In genomic region chr7:156055206-156055822, GRCh38 we compare ENCODE assay signal across 25 cellular contexts.
"Had no signal": no experiment of that assay in that cellular context is flagged by ENCODE, and none has a peak within 500 bp of the region (broad histone marks: within the 10 kb centered on the region; RNA-seq: fewer than 3 reads in every experiment).

No MANE protein-coding gene starts in this region.

- H3K4me3 Mint-ChIP-seq: activated CD4-positive, alpha-beta T cell treated with anti-CD3 and anti-CD28 coated beads, Interleukin-2, amount 10 ng/mL, durations not matched to agents 7 days and 5 days; activated CD8-positive, alpha-beta memory T cell treated with anti-CD3 and anti-CD28 coated beads, Interleukin-2, amount 10 ng/mL, durations not matched to agents 7 days and 5 days; activated CD8-positive, alpha-beta T cell treated with anti-CD3 and anti-CD28 coated beads for 36 hours; brain; natural killer cell; stimulated activated effector memory CD8-positive, alpha-beta T cell treated with anti-CD3 and anti-CD28 coated beads, Interleukin-12 subunit alpha, Interleukin-12 subunit beta, amount 100 ng/mL, for 72 hours; T-helper 2 cell treated with Interferon-gamma antibody and Interleukin-4, amounts not matched to agents 5 μg/mL and 100 μg/mL, for 36 hours had no signal

- H3K27ac Mint-ChIP-seq: activated CD4-positive, alpha-beta T cell treated with anti-CD3 and anti-CD28 coated beads, Interleukin-2, amount 10 ng/mL, durations not matched to agents 7 days and 5 days; activated CD8-positive, alpha-beta memory T cell treated with anti-CD3 and anti-CD28 coated beads, Interleukin-2, amount 10 ng/mL, durations not matched to agents 7 days and 5 days; activated CD8-positive, alpha-beta T cell treated with anti-CD3 and anti-CD28 coated beads for 36 hours; activated naive CD4-positive, alpha-beta T cell treated with anti-CD3 and anti-CD28 coated beads, Interleukin-2, amount 50 U/mL, for 72 hours; brain; natural killer cell; stimulated activated effector memory CD8-positive, alpha-beta T cell treated with anti-CD3 and anti-CD28 coated beads, Interleukin-12 subunit alpha, Interleukin-12 subunit beta, amount 100 ng/mL, for 72 hours; T-helper 2 cell treated with Interferon-gamma antibody and Interleukin-4, amounts not matched to agents 5 μg/mL and 100 μg/mL, for 36 hours had no signal

- ATAC-seq: activated CD8-positive, alpha-beta memory T cell treated with anti-CD3 and anti-CD28 coated beads, Interleukin-2, amount 10 ng/mL, durations not matched to agents 7 days and 5 days; activated CD8-positive, alpha-beta T cell treated with anti-CD3 and anti-CD28 coated beads for 36 hours; activated naive CD4-positive, alpha-beta T cell treated with anti-CD3 and anti-CD28 coated beads, Interleukin-2, amount 50 U/mL, for 72 hours; left ventricle myocardium superior; natural killer cell; pancreas; right lobe of liver; stimulated activated effector memory CD8-positive, alpha-beta T cell treated with anti-CD3 and anti-CD28 coated beads, Interleukin-12 subunit alpha, Interleukin-12 subunit beta, amount 100 ng/mL, for 72 hours had no signal

- H3K4me1 Mint-ChIP-seq: activated CD4-positive, alpha-beta T cell treated with anti-CD3 and anti-CD28 coated beads, Interleukin-2, amount 10 ng/mL, durations not matched to agents 7 days and 5 days; activated CD8-positive, alpha-beta memory T cell treated with anti-CD3 and anti-CD28 coated beads, Interleukin-2, amount 10 ng/mL, durations not matched to agents 7 days and 5 days; brain; natural killer cell; stimulated activated effector memory CD8-positive, alpha-beta T cell treated with anti-CD3 and anti-CD28 coated beads, Interleukin-12 subunit alpha, Interleukin-12 subunit beta, amount 100 ng/mL, for 72 hours had no signal

- H3K27me3 Mint-ChIP-seq: activated CD4-positive, alpha-beta T cell treated with anti-CD3 and anti-CD28 coated beads, Interleukin-2, amount 10 ng/mL, durations not matched to agents 7 days and 5 days; activated CD8-positive, alpha-beta memory T cell treated with anti-CD3 and anti-CD28 coated beads, Interleukin-2, amount 10 ng/mL, durations not matched to agents 7 days and 5 days; activated CD8-positive, alpha-beta T cell treated with anti-CD3 and anti-CD28 coated beads for 36 hours had no signal

- H3K36me3 Mint-ChIP-seq: activated CD8-positive, alpha-beta memory T cell treated with anti-CD3 and anti-CD28 coated beads, Interleukin-2, amount 10 ng/mL, durations not matched to agents 7 days and 5 days; activated naive CD4-positive, alpha-beta T cell treated with anti-CD3 and anti-CD28 coated beads, Interleukin-2, amount 50 U/mL, for 72 hours; brain; natural killer cell; stimulated activated effector memory CD8-positive, alpha-beta T cell treated with anti-CD3 and anti-CD28 coated beads, Interleukin-12 subunit alpha, Interleukin-12 subunit beta, amount 100 ng/mL, for 72 hours had no signal

- DNase-seq: activated CD4-positive, alpha-beta T cell treated with anti-CD3 and anti-CD28 coated beads, Interleukin-2, amount 10 ng/mL, durations not matched to agents 7 days and 5 days; activated CD4-positive, CD25-positive, alpha-beta regulatory T cell treated with anti-CD3 and anti-CD28 coated beads, Interleukin-2, amount 50 U/mL, for 72 hours; activated CD8-positive, alpha-beta memory T cell treated with anti-CD3 and anti-CD28 coated beads, Interleukin-2, amount 10 ng/mL, durations not matched to agents 7 days and 5 days; activated CD8-positive, alpha-beta T cell treated with anti-CD3 and anti-CD28 coated beads for 36 hours; activated gamma-delta T cell; activated T-cell treated with anti-CD3 and anti-CD28 coated beads for 4 hours; aorta; central memory CD4-positive, alpha-beta T cell; dermis blood vessel endothelial cell; effector CD8-positive, alpha-beta T cell; head of caudate nucleus; hypothalamus; left ventricle myocardium superior; mammary epithelial cell; midbrain; natural killer cell; pancreas; stimulated activated CD4-positive, alpha-beta T cell treated with anti-CD3 and anti-CD28 coated beads, Interleukin-2, amount 100 ng/mL, for 24 hours; stomach; WERI-Rb-1 had no signal
